Comparison of ENCODE assay signal across 8 cellular contexts in the genomic region with DNA sequence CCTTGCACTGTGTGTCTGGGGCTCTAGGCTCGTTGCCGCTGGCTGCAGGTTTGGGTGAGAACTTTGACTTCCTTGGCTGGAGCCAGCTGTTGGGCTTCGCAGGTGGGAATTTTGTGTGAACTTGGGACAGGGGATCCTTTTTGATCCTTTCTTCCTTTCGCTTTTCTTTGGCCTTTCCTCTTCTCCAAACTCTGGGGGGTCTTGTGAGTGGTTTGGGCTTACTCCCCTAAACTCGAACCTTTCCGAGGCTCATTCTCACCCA. TPM values are rescaled to one million over a fixed set of nuclear protein-coding genes. Genes with fewer than 3 reads are reported as not detected.
DNase-seq lines count a peak whose midpoint lies in the region; ATAC-seq, FAIRE-seq and TF ChIP-seq lines count a peak whose summit lies in the region.

No MANE protein-coding gene starts in this region.

- POLR2A ChIA-PET in A549 (lab: Yijun Ruan, JAX): interaction anchor here (0.6 to 1.1 kb wide), 2 partner anchors 10 to 111 kb away, joined by 4 to 5 read pairs; no protein-coding TSS in a partner anchor
- POLR2A ChIA-PET in IMR-90 (lab: Charles Lee; ENCODE audit: unreplicated experiment): no interaction called here

- intact Hi-C loops in IMR-90 (cut with micrococcal nuclease): no loop called here

- peak overlapping the region; percentile 99 for H2AFZ ChIP-seq in IMR-90 (replicated peaks; ENCODE audit: low read length, poor library complexity)

- H2BK15ac ChIP-seq in IMR-90 (ENCODE audit: low read depth, low read length): no peak overlapping the region

- H2BK5ac ChIP-seq in IMR-90 (ENCODE audit: low read depth, low read length, poor library complexity, severe bottlenecking): no peak overlapping the region

- TF ChIP-seq POLR2A in A549 (IDR thresholded peaks at IDR 0.05; ENCODE audit: low read length): no peak
- TF ChIP-seq POLR2A in IMR-90 (IDR thresholded peaks at IDR 0.05; ENCODE audit: low read depth, low read length): no peak

- no peak for TF ChIP-seq EP300 in A549 (IDR thresholded peaks at IDR 0.05)

- CTCF ChIA-PET in A549 (lab: Yijun Ruan, JAX): no interaction called here
- CTCF ChIA-PET in IMR-90 (lab: Yijun Ruan, JAX): no interaction called here

- DNase-seq in A549 (ENCODE audit: low read depth in 1 of 2, low spot score in 1 of 2) (no peak), IMR-90 (no peak), cardiac fibroblast (ENCODE audit: low read depth in 2 of 2) (no peak), HCEC 1CT (no peak), inferior parietal cortex (ENCODE audit: extremely low spot score) (no peak)

- H3K36me3 ChIP-seq in IMR-90 (ENCODE audit: control insufficient read depth, insufficient read depth, low read length) (no peaks in the 10 kb centered on the region), muscle layer of colon (ENCODE audit: insufficient read depth, low read length) (no peaks in the 10 kb centered on the region)

- FAIRE-seq in A549 (lab: Jason Lieb, UNC): no peak

- no peak for TF ChIP-seq CTCF in A549 (IDR thresholded peaks at IDR 0.05)
- no peak for TF ChIP-seq CTCF in IMR-90 (conservative IDR thresholded peaks at IDR 0.05; ENCODE audit: low read depth, low read length)
- no peak for TF ChIP-seq CTCF in cardiac fibroblast (IDR thresholded peaks at IDR 0.05; ENCODE audit: low read depth, low read length)

- no TSS peak for BruUV-seq in IMR-90 (replicated peaks; lab: Mats Ljungman, UMichigan)

- no peaks in the 10 kb centered on the region; a peak in 1 of 4 replicates for H3K79me1 ChIP-seq in IMR-90 (ENCODE audit: low read depth in 1 of 2, low read length in 2 of 2)

- no peak overlapping the region for H2BK20ac ChIP-seq in IMR-90 (ENCODE audit: low read depth, low read length)

- no peak overlapping the region for H3K23ac ChIP-seq in IMR-90 (ENCODE audit: low read depth, low read length)

- no peaks in the 10 kb centered on the region for H3K9me3 ChIP-seq in A549
- H3K9me3 ChIP-seq in IMR-90 (ENCODE audit: control insufficient read depth, insufficient read depth, low read length): no peaks in the 10 kb centered on the region
- no peaks in the 10 kb centered on the region for H3K9me3 ChIP-seq in muscle layer of colon (ENCODE audit: low read length)

- H4K8ac ChIP-seq in IMR-90 (ENCODE audit: low read depth in 2 of 2, low read length in 2 of 2): no peak overlapping the region

- peak overlapping the region; percentile 70 to 86 for H3K27ac ChIP-seq in A549
- no peak overlapping the region for H3K27ac ChIP-seq in IMR-90 (ENCODE audit: insufficient read depth, low read length)
- peak overlapping the region; percentile 69 for H3K27ac ChIP-seq in muscle layer of colon (ENCODE audit: low read depth, low read length)

- dilution Hi-C loops in IMR-90 (cut with HindIII; ENCODE audit: low sequenced_read_pairs, unreplicated experiment): no loop called here

- no peak overlapping the region for H2AK5ac ChIP-seq in IMR-90 (ENCODE audit: low read depth, low read length)

- WGBS in A549 (ENCODE audit: missing lambda C conversion rate): 77% methylated on average over 6 of the region's 6 CpGs
- WGBS in IMR-90 (ENCODE audit: extremely low coverage in 2 of 2, insufficient read length in 1 of 2), 2 experiments: no CpG with 5 or more reads among the region's 6 CpGs

- ATAC-seq in A549: no peak
- ATAC-seq in IMR-90 (ENCODE audit: low read depth): no peak
- no peak for ATAC-seq in GM21619 (IDR thresholded peaks at IDR 0.05; ENCODE audit: unreplicated experiment)
- ATAC-seq in GM21390 (IDR thresholded peaks at IDR 0.05; ENCODE audit: unreplicated experiment): no peak

- peaks cover 8% of the 10 kb centered on the region; the same call in 1 of the 2 replicates for H3K9me1 ChIP-seq in IMR-90 (ENCODE audit: insufficient read depth, low read length)

- TF ChIP-seq RAD21 in A549 (conservative IDR thresholded peaks at IDR 0.05 in 1 of 2, IDR thresholded peaks at IDR 0.05 in 1 of 2): no peak
- TF ChIP-seq RAD21 in IMR-90 (IDR thresholded peaks at IDR 0.05; ENCODE audit: low read length): no peak

- H3K4me3 ChIP-seq in A549: peak overlapping the region; percentile 85
- H3K4me3 ChIP-seq in IMR-90 (ENCODE audit: insufficient read depth, low read depth, low read length): peak overlapping the region; percentile 57
- H3K4me3 ChIP-seq in cardiac fibroblast (replicated peaks in 1 of 2; ENCODE audit: low read depth in 2 of 2, low read length in 2 of 2): peak overlapping the region; percentile 73 to 80
- peak overlapping the region; percentile 70 to 81 for H3K4me3 ChIP-seq in muscle layer of colon (ENCODE audit: low read depth in 1 of 2, low read length in 2 of 2)

- no peak overlapping the region for H3K4ac ChIP-seq in IMR-90 (ENCODE audit: low read depth, low read length)

- no peak overlapping the region for H3K9ac ChIP-seq in IMR-90 (ENCODE audit: low read depth, low read length)
- H3K9ac ChIP-seq in muscle layer of colon (ENCODE audit: low read length): peak overlapping the region; percentile 26

- H3K18ac ChIP-seq in IMR-90 (ENCODE audit: low read depth, low read length): no peak overlapping the region

- peaks cover 21% of the 10 kb centered on the region for H3K4me1 ChIP-seq in A549
- peaks cover 3% of the 10 kb centered on the region for H3K4me1 ChIP-seq in IMR-90 (ENCODE audit: control insufficient read depth, insufficient read depth, low read length)
- peaks cover 58% of the 10 kb centered on the region for H3K4me1 ChIP-seq in muscle layer of colon (ENCODE audit: insufficient read depth, low read length)

- in situ Hi-C loops in IMR-90 (cut with MboI; ENCODE audit: low sequenced_read_pairs): no loop called here

- H2BK120ac ChIP-seq in IMR-90 (ENCODE audit: low read depth, low read length): no peak overlapping the region

- H2AK9ac ChIP-seq in IMR-90 (replicated peaks; ENCODE audit: low read depth, low read length, poor library complexity): peak overlapping the region; percentile 60

- H3K4me2 ChIP-seq in A549 (peak overlapping the region; percentile 100), IMR-90 (ENCODE audit: low read depth, low read length) (peak overlapping the region; percentile 69)

- H3K56ac ChIP-seq in IMR-90 (ENCODE audit: extremely low read depth, insufficient read depth, low read length): no peak overlapping the region

- no peak overlapping the region for H4K5ac ChIP-seq in IMR-90 (ENCODE audit: low read depth, low read length)

- no peak overlapping the region for H4K91ac ChIP-seq in IMR-90 (ENCODE audit: insufficient read depth, low read depth, low read length)

- no peaks in the 10 kb centered on the region for H4K20me1 ChIP-seq in IMR-90 (ENCODE audit: insufficient read depth, low read length)

- no peak overlapping the region for H3K14ac ChIP-seq in IMR-90 (replicated peaks; ENCODE audit: low read depth, low read length)

- H3K27me3 ChIP-seq in IMR-90 (ENCODE audit: control insufficient read depth, insufficient read depth, low read length) (no peaks in the 10 kb centered on the region), muscle layer of colon (ENCODE audit: control insufficient read depth in 1 of 2, insufficient read depth in 2 of 2, low read length in 2 of 2) (no peaks in the 10 kb centered on the region)

TF ChIP-seq in A549, 52 proteins besides CTCF, POLR2A, EP300 and RAD21:
- TF ChIP-seq ZC3H11A (IDR thresholded peaks at IDR 0.05): no peak
- TF ChIP-seq RNF2 (IDR thresholded peaks at IDR 0.05; ENCODE audit: borderline replicate concordance, low read depth): no peak
- TF ChIP-seq NPAS2 (CRISPR knock-in tag; IDR thresholded peaks at IDR 0.05; ENCODE audit: borderline replicate concordance): no peak
- no peak for TF ChIP-seq ZSCAN20 (CRISPR knock-in tag; IDR thresholded peaks at IDR 0.05)
- TF ChIP-seq E2F6 (IDR thresholded peaks at IDR 0.05; ENCODE audit: borderline replicate concordance, low read depth): no peak

TF ChIP-seq in IMR-90, 13 proteins besides CTCF, POLR2A, EP300 and RAD21 (continues in another document):
- TF ChIP-seq MAFK (IDR thresholded peaks at IDR 0.05; ENCODE audit: low read depth, low read length) (no peak), MXI1 (IDR thresholded peaks at IDR 0.05; ENCODE audit: borderline replicate concordance, low read depth, low read length) (no peak), RFX5 (IDR thresholded peaks at IDR 0.05; ENCODE audit: low read depth, low read length) (no peak), SMC3 (IDR thresholded peaks at IDR 0.05; ENCODE audit: low read depth, low read length) (no peak), CEBPB (IDR thresholded peaks at IDR 0.05; ENCODE audit: low read depth, low read length) (no peak), BHLHE40 (IDR thresholded peaks at IDR 0.05; ENCODE audit: low read depth, low read length) (no peak), CHD1 (IDR thresholded peaks at IDR 0.05; ENCODE audit: low read depth, low read length) (no peak), MAZ (IDR thresholded peaks at IDR 0.05; ENCODE audit: borderline replicate concordance, low read depth, low read length) (no peak), ELK1 (IDR thresholded peaks at IDR 0.05; ENCODE audit: borderline replicate concordance, low read depth, low read length) (no peak)
- TF ChIP-seq, protein P1, sequence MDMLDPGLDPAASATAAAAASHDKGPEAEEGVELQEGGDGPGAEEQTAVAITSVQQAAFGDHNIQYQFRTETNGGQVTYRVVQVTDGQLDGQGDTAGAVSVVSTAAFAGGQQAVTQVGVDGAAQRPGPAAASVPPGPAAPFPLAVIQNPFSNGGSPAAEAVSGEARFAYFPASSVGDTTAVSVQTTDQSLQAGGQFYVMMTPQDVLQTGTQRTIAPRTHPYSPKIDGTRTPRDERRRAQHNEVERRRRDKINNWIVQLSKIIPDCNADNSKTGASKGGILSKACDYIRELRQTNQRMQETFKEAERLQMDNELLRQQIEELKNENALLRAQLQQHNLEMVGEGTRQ (IDR thresholded peaks at IDR 0.05; ENCODE audit: low read depth, low read length): no peak

RNA-seq across cellular contexts. Expression of gene COQ8A, which starts 0.6 kb away (rescaled TPM):
- polyA plus RNA-seq in A549 (2011; rRNA removed) (10.8 and 11.1 TPM in 2 replicates), A549 (2017; fragmentation: RNase III; extraction: RNeasy Plus Mini Kit Qiagen cat#74134 plus additional on column Dnase treatment) (12.4 to 14.0 TPM (median 13.3 TPM) in 3 replicates), IMR-90 (2012; rRNA removed) (5.8 and 6.1 TPM in 2 replicates)
- 14.3 and 18.2 TPM in 2 replicates for polyA plus RNA-seq in A549 (2012; cell fraction: cytosol; rRNA removed)
- 36.0 and 43.4 TPM in 2 replicates for polyA plus RNA-seq in A549 (2012; cell fraction: nucleus; rRNA removed)
- polyA minus RNA-seq in A549 (2011; rRNA and poly(A)+ RNA removed): 7.9 TPM in 2 replicates
- 3.3 and 3.8 TPM in 2 replicates for total RNA-seq in IMR-90 (2012; rRNA removed)
- 4.5 and 6.1 TPM in 2 replicates for polyA plus RNA-seq in IMR-90 (2012; cell fraction: cytosol; rRNA removed)
- polyA plus RNA-seq in IMR-90 (2012; cell fraction: nucleus; rRNA removed; ENCODE audit: low replicate concordance): 13.1 and 19.4 TPM in 2 replicates
